ENCODE assay signal across 18 cellular contexts in the genomic region with DNA sequence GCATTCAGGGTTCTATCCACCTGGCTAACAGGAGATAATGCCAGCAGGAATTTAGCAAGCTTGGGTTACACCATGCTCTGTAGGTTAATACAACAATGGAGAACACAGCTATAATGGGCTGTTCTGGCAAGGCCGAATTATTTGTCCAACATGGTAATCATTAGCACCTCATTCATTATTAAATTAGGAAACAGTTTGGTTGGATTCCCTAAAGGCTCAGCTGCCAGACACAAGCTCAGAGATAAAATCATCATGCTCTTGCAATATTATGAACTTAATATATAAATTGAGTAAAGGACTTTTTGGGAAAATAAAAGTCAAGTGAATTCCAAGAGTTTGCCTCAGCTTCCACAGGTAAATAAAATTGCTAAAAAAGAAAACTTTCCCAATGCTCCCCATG.
A peak's percentile ranks its signal among the peaks of the same experiment; 100 is the strongest.
DNase-seq lines count a peak whose midpoint lies in the region; ATAC-seq and TF ChIP-seq lines count a peak whose summit lies in the region.
"Had no signal": no experiment of that assay in that cellular context is flagged by ENCODE, and none has a peak within 500 bp of the region (broad histone marks: within the 10 kb centered on the region; RNA-seq: fewer than 3 reads in every experiment).

No MANE protein-coding gene starts in this region.

- TF ChIP-seq CTCF in CD4-positive, alpha-beta T cell (IDR thresholded peaks at IDR 0.05), result no peak
- TF ChIP-seq CTCF in DOHH2 (IDR thresholded peaks at IDR 0.05; ENCODE audit: low read depth, low read length, poor library complexity, severe bottlenecking), result no peak

- peak overlapping the region; percentile 46 for H3K4me3 ChIP-seq in DOHH2 (ENCODE audit: low read length)
- H3K4me3 ChIP-seq in mesendoderm (ENCODE audit: low read length), result no peak overlapping the region
- H3K4me3 ChIP-seq: body of pancreas, heart right ventricle, ovary, upper lobe of right lung had no signal

- H3K9me3 ChIP-seq in CD4-positive, alpha-beta T cell (ENCODE audit: control insufficient read depth, low read length), result no peaks in the 10 kb centered on the region
- H3K9me3 ChIP-seq in DOHH2 (ENCODE audit: control insufficient read depth, insufficient read depth, low read length), result no peaks in the 10 kb centered on the region
- H3K9me3 ChIP-seq: body of pancreas, heart right ventricle, ovary, upper lobe of right lung had no signal

- no peaks in the 10 kb centered on the region for H3K27me3 ChIP-seq in CD4-positive, alpha-beta T cell (ENCODE audit: control insufficient read depth, insufficient read depth, low read length)
- H3K27me3 ChIP-seq in DOHH2 (ENCODE audit: control insufficient read depth, low read length), result no peaks in the 10 kb centered on the region
- no peaks in the 10 kb centered on the region for H3K27me3 ChIP-seq in mesendoderm (ENCODE audit: insufficient read depth, low read length, poor library complexity)
- H3K27me3 ChIP-seq: body of pancreas, heart right ventricle, ovary, upper lobe of right lung had no signal

- H3K4me2 ChIP-seq in DOHH2 (ENCODE audit: low read length), result peak overlapping the region; percentile 72
- no peak overlapping the region for H3K4me2 ChIP-seq in mesendoderm (ENCODE audit: low read length)

- no peak overlapping the region for H3K9ac ChIP-seq in mesendoderm (ENCODE audit: low read length)

- peaks cover 41% of the 10 kb centered on the region for H3F3A ChIP-seq in DOHH2 (ENCODE audit: control insufficient read depth, insufficient read depth)

- H3K4ac ChIP-seq in mesendoderm (ENCODE audit: low read depth, low read length), result no peak overlapping the region

- no peak for DNase-seq in CD4-positive, alpha-beta T cell
- DNase-seq in activated T-helper 1 cell treated with anti-CD3 and anti-CD28 coated beads, Interleukin-12 subunit alpha, Interleukin-12 subunit beta, Interleukin-2, Interleukin-4 antibody, amounts not matched to agents 30 ng/mL and 10 ng/mL and 1 ng/mL, durations not matched to agents 14 hours and 24 hours and 36 hours (ENCODE audit: low spot score), result no peak
- peak; percentile 45 for DNase-seq in mesendoderm
- DNase-seq in ecto neural progenitor cell (ENCODE audit: low spot score), result no peak
- no peak for DNase-seq in posterior vena cava (ENCODE audit: low spot score)
- DNase-seq in NCI-H748 (lab: John Stamatoyannopoulos, UW; ENCODE audit: unreplicated experiment), result no peak
- DNase-seq: activated CD8-positive, alpha-beta memory T cell treated with anti-CD3 and anti-CD28 coated beads, Interleukin-2, amount 50 U/mL, for 4 hours; activated naive CD4-positive, alpha-beta T cell treated with anti-CD3 and anti-CD28 coated beads, Interleukin-2, amount 50 U/mL, for 16 hours; body of pancreas; heart right ventricle; NCI-H2029; NCI-H446 treated with DMSO at 0.1 percent for 48 hours; ovary; stimulated activated CD4-positive, alpha-beta T cell treated with anti-CD3 and anti-CD28 coated beads, Interleukin-1b, Interleukin-23, amount 100 ng/mL, for 48 hours; upper lobe of right lung had no signal

- no peaks in the 10 kb centered on the region for H3K79me1 ChIP-seq in mesendoderm (ENCODE audit: low read length)

- peak overlapping the region; percentile 85 for H3K27ac Mint-ChIP-seq in CD4-positive, alpha-beta T cell
- peak overlapping the region; percentile 77 for H3K27ac Mint-ChIP-seq in activated T-helper 1 cell treated with anti-CD3 and anti-CD28 coated beads, Interleukin-12 subunit alpha, Interleukin-12 subunit beta, Interleukin-2, Interleukin-4 antibody, amounts not matched to agents 30 ng/mL and 10 ng/mL and 1 ng/mL, durations not matched to agents 14 hours and 24 hours and 36 hours

- H3K36me3 ChIP-seq in DOHH2 (ENCODE audit: control insufficient read depth, low read length), result peaks cover 34% of the 10 kb centered on the region
- no peaks in the 10 kb centered on the region for H3K36me3 ChIP-seq in mesendoderm (ENCODE audit: control insufficient read depth, insufficient read depth, low read length)
- H3K36me3 ChIP-seq: ovary, upper lobe of right lung had no signal

- no CpG with 5 or more reads among the region's 1 CpG for WGBS in mesendoderm (ENCODE audit: extremely low coverage, insufficient coverage, low lambda C conversion rate)

- H3K4me1 Mint-ChIP-seq in CD4-positive, alpha-beta T cell (ENCODE audit: low read depth), result peaks cover 86% of the 10 kb centered on the region
- peaks cover 71% of the 10 kb centered on the region for H3K4me1 Mint-ChIP-seq in activated T-helper 1 cell treated with anti-CD3 and anti-CD28 coated beads, Interleukin-12 subunit alpha, Interleukin-12 subunit beta, Interleukin-2, Interleukin-4 antibody, amounts not matched to agents 30 ng/mL and 10 ng/mL and 1 ng/mL, durations not matched to agents 14 hours and 24 hours and 36 hours (ENCODE audit: low read depth)

- H3K79me2 ChIP-seq in DOHH2 (ENCODE audit: control insufficient read depth, low read length) (peaks cover 45% of the 10 kb centered on the region), mesendoderm (ENCODE audit: control insufficient read depth, insufficient read depth, low read length) (no peaks in the 10 kb centered on the region)

- H2BK120ac ChIP-seq in mesendoderm (ENCODE audit: low read depth, low read length), result no peak overlapping the region

- H2BK5ac ChIP-seq in mesendoderm (ENCODE audit: low read length), result no peak overlapping the region

- peak overlapping the region; percentile 40 for H3K27ac ChIP-seq in CD4-positive, alpha-beta T cell (ENCODE audit: low read depth, low read length)
- H3K27ac ChIP-seq in DOHH2 (ENCODE audit: low read depth, low read length) (peak overlapping the region; percentile 100), mesendoderm (ENCODE audit: low read depth, low read length) (no peak overlapping the region)
- H3K27ac ChIP-seq: body of pancreas, ovary, upper lobe of right lung had no signal

- no peak overlapping the region for H3K4me3 Mint-ChIP-seq in CD4-positive, alpha-beta T cell
- H3K4me3 Mint-ChIP-seq in activated T-helper 1 cell treated with anti-CD3 and anti-CD28 coated beads, Interleukin-12 subunit alpha, Interleukin-12 subunit beta, Interleukin-2, Interleukin-4 antibody, amounts not matched to agents 30 ng/mL and 10 ng/mL and 1 ng/mL, durations not matched to agents 14 hours and 24 hours and 36 hours, result no peak overlapping the region

- ATAC-seq in CD4-positive, alpha-beta T cell (ENCODE audit: poor library complexity), result no peak
- no peak for ATAC-seq in GM21825 (IDR thresholded peaks at IDR 0.05; ENCODE audit: unreplicated experiment)
- ATAC-seq: body of pancreas, heart right ventricle, Right ventricle myocardium inferior, upper lobe of right lung had no signal

- no peaks in the 10 kb centered on the region for H3K9me3 Mint-ChIP-seq in CD4-positive, alpha-beta T cell
- peaks cover 4% of the 10 kb centered on the region for H3K9me3 Mint-ChIP-seq in activated T-helper 1 cell treated with anti-CD3 and anti-CD28 coated beads, Interleukin-12 subunit alpha, Interleukin-12 subunit beta, Interleukin-2, Interleukin-4 antibody, amounts not matched to agents 30 ng/mL and 10 ng/mL and 1 ng/mL, durations not matched to agents 14 hours and 24 hours and 36 hours

- CTCF ChIA-PET in CD4-positive, alpha-beta T cell (lab: Charles Lee), result interaction anchor here (1.0 kb wide), 1 partner anchor 136 kb away, joined by 4 read pairs; no protein-coding TSS in a partner anchor

- H4K8ac ChIP-seq in mesendoderm (ENCODE audit: low read depth, low read length), result no peak overlapping the region

- H2BK15ac ChIP-seq in mesendoderm (replicated peaks; ENCODE audit: low read depth), result no peak overlapping the region

- H3K4me1 ChIP-seq in DOHH2 (ENCODE audit: control insufficient read depth, low read length) (peaks cover 90% of the 10 kb centered on the region), mesendoderm (ENCODE audit: control insufficient read depth, low read depth, low read length) (peaks cover 10% of the 10 kb centered on the region)

- POLR2A ChIA-PET in CD4-positive, alpha-beta T cell (lab: Charles Lee), result interaction anchor here (0.7 to 1.3 kb wide), 3 partner anchors 8 to 24 kb away, joined by 3 to 8 read pairs (median 3); no protein-coding TSS in a partner anchor

- H3K23ac ChIP-seq in mesendoderm (ENCODE audit: low read length), result no peak overlapping the region

- no peaks in the 10 kb centered on the region for H3K27me3 Mint-ChIP-seq in CD4-positive, alpha-beta T cell
- no peaks in the 10 kb centered on the region for H3K27me3 Mint-ChIP-seq in activated T-helper 1 cell treated with anti-CD3 and anti-CD28 coated beads, Interleukin-12 subunit alpha, Interleukin-12 subunit beta, Interleukin-2, Interleukin-4 antibody, amounts not matched to agents 30 ng/mL and 10 ng/mL and 1 ng/mL, durations not matched to agents 14 hours and 24 hours and 36 hours (ENCODE audit: insufficient read depth)

- no peak overlapping the region for H3K56ac ChIP-seq in mesendoderm (ENCODE audit: low read length)

- no peak overlapping the region for H3K18ac ChIP-seq in mesendoderm (ENCODE audit: low read length)

- no peaks in the 10 kb centered on the region for H4K20me1 ChIP-seq in DOHH2 (ENCODE audit: control insufficient read depth, insufficient read depth, low read depth, low read length)

- no peaks in the 10 kb centered on the region for H3K9me2 ChIP-seq in DOHH2 (replicated peaks; ENCODE audit: control insufficient read depth, low read length)

- H3K36me3 Mint-ChIP-seq in CD4-positive, alpha-beta T cell (ENCODE audit: low read depth), result peaks cover 59% of the 10 kb centered on the region
- H3K36me3 Mint-ChIP-seq in activated T-helper 1 cell treated with anti-CD3 and anti-CD28 coated beads, Interleukin-12 subunit alpha, Interleukin-12 subunit beta, Interleukin-2, Interleukin-4 antibody, amounts not matched to agents 30 ng/mL and 10 ng/mL and 1 ng/mL, durations not matched to agents 14 hours and 24 hours and 36 hours (ENCODE audit: low read depth), result peaks cover 26% of the 10 kb centered on the region

- no peak overlapping the region for H4K5ac ChIP-seq in mesendoderm (ENCODE audit: low read length)

- no peak overlapping the region for H2AK5ac ChIP-seq in mesendoderm (ENCODE audit: low read length)

- intact Hi-C loops in CD4-positive, alpha-beta T cell (cut with DNase I, micrococcal nuclease), result loop anchor here in 1 of 2 experiments (2.0 kb wide), 1 partner anchor 13 kb away; no protein-coding TSS in a partner anchor
- intact Hi-C loops in activated T-helper 1 cell treated with anti-CD3 and anti-CD28 coated beads, Interleukin-12 subunit alpha, Interleukin-12 subunit beta, Interleukin-2, Interleukin-4 antibody, amounts not matched to agents 30 ng/mL and 10 ng/mL and 1 ng/mL, durations not matched to agents 14 hours and 24 hours and 36 hours (cut with micrococcal nuclease), result loop anchor here (2.0 kb wide), 1 partner anchor 55 kb away; no protein-coding TSS in a partner anchor
- intact Hi-C loops in posterior vena cava (cut with DNase I), result no loop called here
